In genomic region chr13:64540468-64540867, GRCh38 we compare ENCODE assay signal across 16 cellular contexts.
DNase-seq lines count a peak whose midpoint lies in the region; ATAC-seq, FAIRE-seq and TF ChIP-seq lines count a peak whose summit lies in the region.
"Had no signal": no experiment of that assay in that cellular context is flagged by ENCODE, and none has a peak within 500 bp of the region (broad histone marks: within the 10 kb centered on the region; RNA-seq: fewer than 3 reads in every experiment).

No MANE protein-coding gene starts in this region.

- POLR2A ChIA-PET in HEK293T (lab: Yijun Ruan, JAX): no interaction called here

- no peak overlapping the region for H3K4me3 Mint-ChIP-seq in natural killer cell

- H3K27me3 Mint-ChIP-seq in natural killer cell (ENCODE audit: low read depth in 2 of 2): no peaks in the 10 kb centered on the region

- no peaks in the 10 kb centered on the region for H3K36me3 Mint-ChIP-seq in natural killer cell

- ATAC-seq in GM21825 (IDR thresholded peaks at IDR 0.05; ENCODE audit: unreplicated experiment) (no peak), natural killer cell (no peak)
- ATAC-seq: PC-3 had no signal

- H3K9ac ChIP-seq in adipocyte (ENCODE audit: low read length): no peak overlapping the region

- CTCF ChIA-PET in HEK293T (lab: Yijun Ruan, JAX): no interaction called here

- H3K4me1 ChIP-seq in adipocyte (ENCODE audit: control insufficient read depth, insufficient read depth, low read length): peaks cover 3% of the 10 kb centered on the region

- H3K9me3 Mint-ChIP-seq in natural killer cell: peaks cover 6% of the 10 kb centered on the region in 2 donors

- no peak overlapping the region for H3K27ac Mint-ChIP-seq in natural killer cell

- H3K36me3 ChIP-seq in adipocyte (ENCODE audit: control insufficient read depth, insufficient read depth, low read length, severe bottlenecking): no peaks in the 10 kb centered on the region

- no peaks in the 10 kb centered on the region for H3K9me3 ChIP-seq in adipocyte (ENCODE audit: control insufficient read depth, low read length)

- no peak for TF ChIP-seq CTCF in natural killer cell (IDR thresholded peaks at IDR 0.05)

- no peaks in the 10 kb centered on the region for H3K4me1 Mint-ChIP-seq in natural killer cell

- DNase-seq in HEK293T (ENCODE audit: extremely low spot score): no peak
- DNase-seq in adipocyte (ENCODE audit: low read depth): peak; percentile 16
- DNase-seq in frontal cortex (ENCODE audit: low spot score in 2 of 2): no peak
- no peak for DNase-seq in ecto neural progenitor cell (ENCODE audit: low spot score)
- DNase-seq in stimulated activated CD4-positive, alpha-beta T cell treated with anti-CD3 and anti-CD28 coated beads, Interleukin-4, amount 100 ng/mL, for 4 hours: no peak
- DNase-seq in natural killer cell: no peak
- DNase-seq: HCEC 1CT, NCI-H1048, NCI-H1436 treated with DMSO at 0.1 percent for 48 hours, NCI-H2081, NCI-H510A, NCI-H82, PC-3 had no signal

- FAIRE-seq in A204.1 (lab: Jason Lieb, UNC): peak; percentile 16
- peak; percentile 3 for FAIRE-seq in frontal cortex (lab: Jason Lieb, UNC)
- FAIRE-seq: GM19239 had no signal

- H3K27me3 ChIP-seq in adipocyte (replicated peaks; ENCODE audit: control insufficient read depth, insufficient read depth, low read length): no peaks in the 10 kb centered on the region

- no peak overlapping the region for H3K4me3 ChIP-seq in adipocyte (ENCODE audit: low read length)

- intact Hi-C loops in natural killer cell (cut with micrococcal nuclease): no loop called here

TF ChIP-seq in HEK293T, 16 proteins besides CTCF, POLR2A, EP300 and RAD21:
- TF ChIP-seq ZNF384 (IDR thresholded peaks at IDR 0.05) (no peak), FOXA1 (IDR thresholded peaks at IDR 0.05) (no peak), TARDBP (IDR thresholded peaks at IDR 0.05) (0 out of 2 replicates have a peak, but pooled peaks have one; percentile 16)
